Comparison of ENCODE assay signal across 17 cellular contexts in the genomic region with DNA sequence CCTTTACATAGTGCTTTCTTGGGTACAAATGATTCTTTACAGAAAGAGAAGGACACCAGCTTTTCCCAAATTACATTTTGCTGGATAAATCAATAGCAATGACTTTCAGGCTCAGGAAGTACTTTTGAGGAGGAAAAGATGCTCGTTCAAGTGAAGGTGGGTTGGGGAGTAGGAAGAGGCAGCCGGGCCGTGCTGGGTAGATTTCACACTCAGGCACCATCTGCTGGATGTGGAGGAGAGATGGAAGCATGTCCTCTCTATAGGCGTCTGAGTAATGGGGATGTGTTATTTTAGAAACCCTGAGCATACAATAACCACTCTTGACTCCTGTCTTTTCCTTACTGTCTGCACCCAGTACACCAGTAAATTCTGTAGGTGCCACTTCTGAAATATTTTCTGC.
DNase-seq lines count a peak whose midpoint lies in the region; TF ChIP-seq lines count a peak whose summit lies in the region.
"Had no signal": no experiment of that assay in that cellular context is flagged by ENCODE, and none has a peak within 500 bp of the region (broad histone marks: within the 10 kb centered on the region; RNA-seq: fewer than 3 reads in every experiment).

No MANE protein-coding gene starts in this region.

- H3K27me3 ChIP-seq in A673 (replicated peaks; ENCODE audit: insufficient read depth, low read depth, low read length, poor library complexity) = no peaks in the 10 kb centered on the region
- H3K27me3 ChIP-seq: BLaER1 had no signal

- H3K9me3 ChIP-seq in A673 (ENCODE audit: low read depth, low read length, poor library complexity, severe bottlenecking) = peaks cover 34% of the 10 kb centered on the region
- H3K9me3 ChIP-seq: BLaER1, Caco-2 had no signal

- CTCF ChIA-PET in A673 (lab: Charles Lee) = no interaction called here

- in situ Hi-C loops in SK-MEL-5 (cut with HindIII; ENCODE audit: low pct_unique_long_range_greater_than_20kb, low sequenced_read_pairs) = no loop called here

- H3K27ac ChIP-seq in A673 (ENCODE audit: low read depth, low read length, poor library complexity, severe bottlenecking) = no peak overlapping the region
- H3K27ac ChIP-seq: BLaER1, C4-2B, GM23248 had no signal

- intact Hi-C loops in A673 (cut with micrococcal nuclease; ENCODE audit: unreplicated experiment) = no loop called here

- DNase-seq in SK-MEL-5 (ENCODE audit: low read depth, low spot score) (peak; percentile 4), anterior cingulate cortex (lab: John Stamatoyannopoulos, UW) (peak in 31 of 58 donors; percentile 0 to 67 (median 21)), inferior parietal cortex (ENCODE audit: extremely low spot score) (peak; percentile 34), superior temporal gyrus (ENCODE audit: extremely low spot score) (peak; percentile 38), A673 (ENCODE audit: low spot score) (no peak), GM10266 (ENCODE audit: extremely low spot score) (no peak)
- DNase-seq: Caco-2; CD4-positive, CD25-positive, alpha-beta regulatory T cell; CD8-positive, alpha-beta T cell; DMS53; DMS79 treated with DMSO at 0.1 percent for 48 hours; GF-D8; GM23248; H7; HCEC 1CT had no signal

- no peaks in the 10 kb centered on the region for H3K4me1 ChIP-seq in A673 (ENCODE audit: insufficient read depth, low read length, poor library complexity, severe bottlenecking)
- H3K4me1 ChIP-seq: BLaER1, Caco-2 had no signal

- BruUV-seq in A673 (replicated peaks; lab: Mats Ljungman, UMichigan) = no TSS peak

- H3K4me3 ChIP-seq in A673 (ENCODE audit: low read depth, low read length, poor library complexity, severe bottlenecking) = no peak overlapping the region
- H3K4me3 ChIP-seq: BLaER1, GM23248 had no signal

- POLR2A ChIA-PET in A673 (lab: Charles Lee; ENCODE audit: low non-redundant PET) = no interaction called here

- TF ChIP-seq CTCF in A673 (conservative IDR thresholded peaks at IDR 0.05; ENCODE audit: low read depth, low read length) (no peak), GM10266 (IDR thresholded peaks at IDR 0.05; ENCODE audit: control insufficient read depth, insufficient read depth, low read depth, missing control alignments) (no peak)

- no peaks in the 10 kb centered on the region for H3K36me3 ChIP-seq in A673 (ENCODE audit: insufficient read depth, low read length, poor library complexity, severe bottlenecking)
- H3K36me3 ChIP-seq: BLaER1 had no signal

Comparison
In these comparisons a context has a peak if more than half of its experiments do, and no peak if none do; other contexts are left out.
1. DNase-seq: peak in SK-MEL-5 (single experiment), anterior cingulate cortex (31 of 58), inferior parietal cortex (single experiment) and superior temporal gyrus (single experiment); none in A673 (single experiment) and GM10266 (single experiment).